25 cellular contexts compared by ENCODE assay signal in the genomic region with DNA sequence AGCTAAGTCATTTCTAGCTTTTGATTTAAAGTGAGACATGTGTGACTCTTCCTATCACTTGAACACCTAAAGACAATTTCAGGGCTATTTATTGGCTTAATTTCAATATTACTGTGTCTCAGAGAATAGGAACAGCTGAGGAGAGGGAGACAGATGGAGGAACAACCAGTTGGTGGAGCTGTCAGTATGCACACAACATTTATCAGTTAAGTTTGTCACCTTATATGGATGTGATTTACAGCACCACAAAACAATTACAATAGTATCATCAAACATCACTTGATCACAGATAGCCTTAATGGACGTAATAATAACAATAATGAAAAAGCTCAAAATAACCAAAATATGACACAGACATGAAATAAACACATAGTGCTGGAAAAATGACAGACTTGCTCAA.
"Had no signal": no experiment of that assay in that cellular context is flagged by ENCODE, and none has a peak within 500 bp of the region (broad histone marks: within the 10 kb centered on the region; RNA-seq: fewer than 3 reads in every experiment).

No MANE protein-coding gene starts in this region.

- H3K9ac ChIP-seq: SK-N-SH had no signal

- H3K4me2 ChIP-seq: SK-N-SH had no signal

- H3K27ac ChIP-seq: adrenal gland, body of pancreas, breast epithelium, Peyer's patch, SJSA1 had no signal

- FAIRE-seq: astrocyte, TTC549 had no signal

- H3K27me3 ChIP-seq: adrenal gland, body of pancreas, breast epithelium, Peyer's patch, SJSA1 had no signal

- H3K9me2 ChIP-seq: SK-N-SH had no signal

- H3K4me3 ChIP-seq: adrenal gland, body of pancreas, breast epithelium, Peyer's patch, SJSA1 had no signal

- H3K36me3 ChIP-seq: adrenal gland, breast epithelium, Peyer's patch, SJSA1 had no signal

- DNase-seq: activated CD4-positive, alpha-beta T cell treated with anti-CD3 and anti-CD28 coated beads, Interleukin-2, amount 10 ng/mL, durations not matched to agents 24 days and 14 days; activated CD4-positive, alpha-beta T cell treated with anti-CD3 and anti-CD28 coated beads, Interleukin-2, amount 50 U/mL, for 4 hours; activated CD8-positive, alpha-beta T cell treated with anti-CD3 and anti-CD28 coated beads for 36 hours; activated gamma-delta T cell treated with Interleukin-2 at 50 U/mL for 16 hours; activated naive CD4-positive, alpha-beta T cell treated with anti-CD3 and anti-CD28 coated beads for 36 hours; activated T-cell treated with anti-CD3 and anti-CD28 coated beads, Interleukin-2, amount 50 U/mL, for 24 hours; adrenal gland; body of pancreas; NCI-H1105; NCI-H1417 treated with DMSO at 0.1 percent for 48 hours; NCI-H2029; NCI-H2107; NCI-H2171; NCI-H69; NK-92 treated with Interleukin-12 subunit alpha and Interleukin-12 subunit beta, amount 100 ng/mL, for 24 hours; PC-3; Peyer's patch; RPMI8226; SHP77 treated with DMSO at 0.1 percent for 48 hours; SK-N-SH had no signal

- H3K9me3 ChIP-seq: adrenal gland, body of pancreas, SJSA1 had no signal

- H3K4me1 ChIP-seq: adrenal gland, body of pancreas, breast epithelium, Peyer's patch, SJSA1 had no signal

- ATAC-seq: activated CD8-positive, alpha-beta T cell treated with anti-CD3 and anti-CD28 coated beads for 36 hours; activated naive CD4-positive, alpha-beta T cell treated with anti-CD3 and anti-CD28 coated beads, Interleukin-2, amount 50 U/mL, for 72 hours; body of pancreas; PC-3 had no signal
